14 cellular contexts compared by ENCODE assay signal in genomic region chr6:150924808-150925654, GRCh38. TPM values are rescaled to one million over a fixed set of nuclear protein-coding genes. Genes with fewer than 3 reads are reported as not detected.
DNase-seq lines count a peak whose midpoint lies in the region; ATAC-seq, FAIRE-seq and TF ChIP-seq lines count a peak whose summit lies in the region.
"Had no signal": no experiment of that assay in that cellular context is flagged by ENCODE, and none has a peak within 500 bp of the region (broad histone marks: within the 10 kb centered on the region; RNA-seq: fewer than 3 reads in every experiment).

No MANE protein-coding gene starts in this region.

- no peak for TF ChIP-seq POLR2A in HepG2 (IDR thresholded peaks at IDR 0.05; ENCODE audit: insufficient read depth in 1 of 2, low read depth in 2 of 2, low read length in 2 of 2)

- H3K4me3 ChIP-seq in cardiac fibroblast (replicated peaks in 1 of 2; ENCODE audit: low read depth in 2 of 2, low read length in 2 of 2) (no peak overlapping the region), HepG2 (replicated peaks in 1 of 3; ENCODE audit: insufficient read depth in 1 of 3, low read depth in 2 of 3, low read length in 3 of 3) (no peak overlapping the region), tibial artery (no peak overlapping the region), kidney (ENCODE audit: low read length in 2 of 2) (no peak overlapping the region)
- H3K4me3 ChIP-seq: SJSA1, tibial nerve had no signal

- no TSS peak for BruUV-seq in HepG2 (replicated peaks; lab: Mats Ljungman, UMichigan)

- no peak for ATAC-seq in activated naive CD4-positive, alpha-beta T cell treated with anti-CD3 and anti-CD28 coated beads, Interleukin-2, amount 50 U/mL, for 72 hours
- ATAC-seq in HepG2 (peak; percentile 78), HG02852 (IDR thresholded peaks at IDR 0.05; ENCODE audit: unreplicated experiment) (no peak), GM19328 (IDR thresholded peaks at IDR 0.05; ENCODE audit: unreplicated experiment) (no peak)

- intact Hi-C loops in HepG2 (cut with micrococcal nuclease; ENCODE audit: unreplicated experiment) = no loop called here
- intact Hi-C loops in tibial artery (cut with DNase I; ENCODE audit: low total_unique reads) = no loop called here
- intact Hi-C loops in kidney (cut with DNase I) = no loop called here

- H3K27ac Mint-ChIP-seq in activated naive CD4-positive, alpha-beta T cell treated with anti-CD3 and anti-CD28 coated beads, Interleukin-2, amount 50 U/mL, for 72 hours = peak overlapping the region; percentile 51 to 56

- H3K27me3 ChIP-seq in HepG2 (ENCODE audit: control insufficient read depth in 1 of 2, insufficient read depth in 2 of 2, low read length in 2 of 2) (no peaks in the 10 kb centered on the region), tibial artery (no peaks in the 10 kb centered on the region)
- H3K27me3 ChIP-seq: SJSA1, tibial nerve had no signal

- POLR2A ChIA-PET in HepG2 (lab: Yijun Ruan, JAX) = no interaction called here

- TF ChIP-seq EP300 in HepG2 (IDR thresholded peaks at IDR 0.05; ENCODE audit: low read depth in 2 of 2, low read length in 2 of 2) (no peak), HepG2 (CRISPR knock-in tag; IDR thresholded peaks at IDR 0.05; ENCODE audit: borderline replicate concordance) (no peak)

- no peak for DNase-seq in activated naive CD4-positive, alpha-beta T cell treated with anti-CD3 and anti-CD28 coated beads, Interleukin-2, amount 50 U/mL, for 72 hours (ENCODE audit: low spot score in 2 of 2)
- DNase-seq in activated naive CD4-positive, alpha-beta T cell (lab: John Stamatoyannopoulos, UW) = no peak
- DNase-seq in cardiac fibroblast (ENCODE audit: low read depth in 2 of 2) (peak; percentile 29 to 72), HepG2 (ENCODE audit: low spot score) (no peak), tibial artery (peak in 1 of 2 donors; percentile 34), kidney (no peak)
- DNase-seq: ACHN, cortex of kidney, mesendoderm, NCI-H526 treated with DMSO at 0.1 percent for 48 hours had no signal

- H3K36me3 Mint-ChIP-seq in activated naive CD4-positive, alpha-beta T cell treated with anti-CD3 and anti-CD28 coated beads, Interleukin-2, amount 50 U/mL, for 72 hours = peaks cover 27 to 32% of the 10 kb centered on the region in 2 donors

- H3K9me3 ChIP-seq in HepG2 (ENCODE audit: low read length) (no peaks in the 10 kb centered on the region), tibial artery (no peaks in the 10 kb centered on the region), kidney (ENCODE audit: control insufficient read depth in 1 of 2, low read length in 2 of 2) (no peaks in the 10 kb centered on the region)
- H3K9me3 ChIP-seq: SJSA1, tibial nerve had no signal

- CTCF ChIA-PET in HepG2 (lab: Yijun Ruan, JAX; ENCODE audit: low intra/inter-chr PET ratio, low total read pairs) = no interaction called here

- 97% methylated on average over 12 of the region's 12 CpGs for WGBS in HepG2 (ENCODE audit: low lambda C conversion rate)

- H3K4me1 ChIP-seq in HepG2 (ENCODE audit: insufficient read depth, low read length) = no peaks in the 10 kb centered on the region; the same call in 1 of the 2 replicates
- H3K4me1 ChIP-seq in tibial artery = peaks cover 0 to 31% (median 1%) of the 10 kb centered on the region in 4 donors
- no peaks in the 10 kb centered on the region for H3K4me1 ChIP-seq in kidney (ENCODE audit: control insufficient read depth in 1 of 2, insufficient read depth in 1 of 2, low read depth in 1 of 2, low read length in 2 of 2)
- H3K4me1 ChIP-seq: SJSA1 had no signal

- H3K79me2 ChIP-seq in HepG2 (ENCODE audit: insufficient read depth, low read length) = no peaks in the 10 kb centered on the region

- H3K9ac ChIP-seq in HepG2 (ENCODE audit: insufficient read depth, low read depth, low read length) (no peak overlapping the region), kidney (ENCODE audit: low read length in 2 of 2) (no peak overlapping the region)

- H4K20me1 ChIP-seq in HepG2 (ENCODE audit: insufficient read depth, low read length) = no peaks in the 10 kb centered on the region

- no peak for TF ChIP-seq CTCF in cardiac fibroblast (IDR thresholded peaks at IDR 0.05; ENCODE audit: low read depth, low read length)
- no peak for TF ChIP-seq CTCF in HepG2 (CRISPR knock-in tag; IDR thresholded peaks at IDR 0.05)
- TF ChIP-seq CTCF in tibial artery (IDR thresholded peaks at IDR 0.05) = no peak
- no peak for TF ChIP-seq CTCF in kidney (IDR thresholded peaks at IDR 0.05; ENCODE audit: borderline replicate concordance, extremely low read depth, insufficient read depth)

- no peak for FAIRE-seq in HepG2 (lab: Jason Lieb, UNC)
- no peak for FAIRE-seq in kidney (lab: Jason Lieb, UNC)

- in situ Hi-C loops in HepG2 (cut with HindIII; ENCODE audit: extremely low pct_ligation_motif_present, low pct_unique_long_range_greater_than_20kb) = no loop called here

- H3K27ac ChIP-seq in HepG2 (ENCODE audit: extremely low read length, insufficient read depth, low read length) = no peak overlapping the region
- peak overlapping the region; percentile 17 to 42 for H3K27ac ChIP-seq in tibial artery
- no peak overlapping the region for H3K27ac ChIP-seq in kidney (ENCODE audit: low read depth in 2 of 2, low read length in 2 of 2)
- H3K27ac ChIP-seq: SJSA1 had no signal

- H3K4me2 ChIP-seq in HepG2 (ENCODE audit: low read depth, low read length) = no peak overlapping the region

- H3K36me3 ChIP-seq in HepG2 (replicated peaks in 1 of 2; ENCODE audit: control insufficient read depth in 1 of 2, insufficient read depth in 2 of 2, low read length in 2 of 2) (peaks cover 13 to 65% of the 10 kb centered on the region in 2 experiments), tibial artery (peaks cover 3 to 5% (median 4%) of the 10 kb centered on the region in 3 donors), kidney (ENCODE audit: control insufficient read depth in 1 of 2, insufficient read depth in 2 of 2, low read length in 2 of 2) (peaks cover 0 to 3% of the 10 kb centered on the region in 2 donors)

- H3K9me3 Mint-ChIP-seq in activated naive CD4-positive, alpha-beta T cell treated with anti-CD3 and anti-CD28 coated beads, Interleukin-2, amount 50 U/mL, for 72 hours = no peaks in the 10 kb centered on the region

- no peak overlapping the region for H2AFZ ChIP-seq in HepG2 (ENCODE audit: low read length)

- no peak for TF ChIP-seq RAD21 in HepG2 (CRISPR knock-in tag; IDR thresholded peaks at IDR 0.05)

TF ChIP-seq in HepG2, 621 proteins besides CTCF, POLR2A, EP300 and RAD21:
- no peak for TF ChIP-seq MAX (IDR thresholded peaks at IDR 0.05)
- no peak for TF ChIP-seq RBAK (CRISPR knock-in tag; IDR thresholded peaks at IDR 0.05)
- no peak for TF ChIP-seq REL (CRISPR knock-in tag; conservative IDR thresholded peaks at IDR 0.05)
- TF ChIP-seq ZNF597 (CRISPR knock-in tag; IDR thresholded peaks at IDR 0.05) = no peak
- no peak for TF ChIP-seq MTF2 (CRISPR knock-in tag; IDR thresholded peaks at IDR 0.05; ENCODE audit: borderline replicate concordance)
- no peak for TF ChIP-seq ZFX (CRISPR knock-in tag; IDR thresholded peaks at IDR 0.05; ENCODE audit: low read depth)

RNA-seq across cellular contexts. Expression of gene MTHFD1L, which starts 59.5 kb away (rescaled TPM):
- 100 to 1,000 TPM in 1 of 2 donors, 10 to 100 TPM in 1; 71.3 to 109 TPM for total RNA-seq in activated naive CD4-positive, alpha-beta T cell treated with anti-CD3 and anti-CD28 coated beads, Interleukin-2, amount 50 U/mL, for 72 hours
- total RNA-seq in HepG2 (2016; rRNA removed; fragmentation: Illumina TruSeq; extraction: Trizol) (39.6 and 51.1 TPM in 2 replicates), kidney (39.6 TPM)
- 27.5 and 29.9 TPM in 2 replicates for total RNA-seq in HepG2 (2016; cell fraction: cytosol; rRNA removed; fragmentation: Illumina TruSeq; extraction: Trizol; ENCODE audit: low read depth)
- 42.1 and 44.4 TPM in 2 replicates for total RNA-seq in HepG2 (2016; cell fraction: insoluble cytoplasmic fraction; rRNA removed; fragmentation: Illumina TruSeq; extraction: Trizol)
- total RNA-seq in HepG2 (2016; cell fraction: membrane; rRNA removed; fragmentation: Illumina TruSeq; extraction: Trizol) = 32.8 and 39.3 TPM in 2 replicates
- total RNA-seq in HepG2 (2016; cell fraction: nucleus; rRNA removed; fragmentation: Illumina TruSeq; extraction: Trizol) = 42.6 and 54.0 TPM in 2 replicates
- polyA plus RNA-seq in HepG2 (2011; rRNA removed) (24.0 and 26.4 TPM in 2 replicates), kidney (ENCODE audit: insufficient read depth, low read depth, low replicate concordance) (4.7 TPM)
- polyA plus RNA-seq in HepG2 (2011; cell fraction: cytosol; rRNA removed) = 18.3 and 23.7 TPM in 2 replicates
- 27.9 and 29.0 TPM in 2 replicates for polyA plus RNA-seq in HepG2 (2011; cell fraction: nucleus; rRNA removed)
- 35.8 and 52.4 TPM in 2 replicates for polyA plus RNA-seq in HepG2 (2012)
- 35.5 and 38.1 TPM in 2 replicates for polyA plus RNA-seq in HepG2 (2016; cell fraction: cytosol; fragmentation: Illumina TruSeq; extraction: Trizol; ENCODE audit: low read depth)
- polyA plus RNA-seq in HepG2 (2016; cell fraction: insoluble cytoplasmic fraction; fragmentation: Illumina TruSeq; extraction: Trizol; ENCODE audit: low read depth) = 48.1 and 53.8 TPM in 2 replicates
- polyA plus RNA-seq in HepG2 (2016; cell fraction: membrane; fragmentation: Illumina TruSeq; extraction: Trizol; ENCODE audit: low read depth) = 34.4 and 35.3 TPM in 2 replicates
- 40.0 and 44.5 TPM in 2 replicates for polyA plus RNA-seq in HepG2 (2016; cell fraction: nucleus; fragmentation: Illumina TruSeq; extraction: Trizol; ENCODE audit: insufficient read depth, low read depth)
- 26.6 and 26.8 TPM in 2 replicates for polyA minus RNA-seq in HepG2 (2011; rRNA and poly(A)+ RNA removed; ENCODE audit: low replicate concordance)
- 29.7 and 30.9 TPM in 2 replicates for polyA minus RNA-seq in HepG2 (2011; cell fraction: cytosol; rRNA and poly(A)+ RNA removed)
- 73.1 and 90.8 TPM in 2 replicates for polyA minus RNA-seq in HepG2 (2011; cell fraction: nucleus; rRNA and poly(A)+ RNA removed)

Comparison
In these comparisons a context has a peak if more than half of its experiments do, and no peak if none do; other contexts are left out.
1. DNase-seq: peak in cardiac fibroblast (2 of 2); none in activated naive CD4-positive, alpha-beta T cell treated with anti-CD3 and anti-CD28 coated beads, Interleukin-2, amount 50 U/mL, for 72 hours (0 of 2), activated naive CD4-positive, alpha-beta T cell (0 of 4), HepG2 (single experiment) and kidney (single experiment).
2. H3K27ac ChIP-seq: peak in tibial artery (2 of 2); none in HepG2 (single experiment) and kidney (0 of 2).